ENCODE assay signal across 8 cellular contexts in genomic region chr2:177724398-177725287, GRCh38.
DNase-seq lines count a peak whose midpoint lies in the region; ATAC-seq and TF ChIP-seq lines count a peak whose summit lies in the region.

No MANE protein-coding gene starts in this region.

- no peaks in the 10 kb centered on the region for H3K9me3 Mint-ChIP-seq in activated T-helper 1 cell treated with anti-CD3 and anti-CD28 coated beads, Interleukin-12 subunit alpha, Interleukin-12 subunit beta, Interleukin-2, Interleukin-4 antibody, amounts not matched to agents 30 ng/mL and 10 ng/mL and 1 ng/mL, durations not matched to agents 14 hours and 24 hours and 36 hours

- H3K14ac ChIP-seq in trophoblast cell (ENCODE audit: low read length), result no peak overlapping the region

- H4K20me1 ChIP-seq in OCI-LY3 (ENCODE audit: insufficient read depth, low read length), result no peaks in the 10 kb centered on the region

- DNase-seq in NOMO-1 (lab: John Stamatoyannopoulos, UW; ENCODE audit: unreplicated experiment in 2 of 2) (peak; percentile 19 to 39), NOMO-1 treated with dmso at 0.1 percent for 144 hours (lab: John Stamatoyannopoulos, UW; ENCODE audit: unreplicated experiment) (no peak), HK-2 (ENCODE audit: unreplicated experiment) (peak; percentile 35), glomerular endothelial cell (ENCODE audit: extremely low read depth, low read depth, low spot score) (peak; percentile 66), trophoblast cell (peak; percentile 28 to 58)
- peak; percentile 16 for DNase-seq in activated T-helper 1 cell treated with anti-CD3 and anti-CD28 coated beads, Interleukin-12 subunit alpha, Interleukin-12 subunit beta, Interleukin-2, Interleukin-4 antibody, amounts not matched to agents 30 ng/mL and 10 ng/mL and 1 ng/mL, durations not matched to agents 14 hours and 24 hours and 36 hours (ENCODE audit: low spot score)

- no peak overlapping the region for H2BK12ac ChIP-seq in trophoblast cell (ENCODE audit: low read length)

- intact Hi-C loops in activated T-helper 1 cell treated with anti-CD3 and anti-CD28 coated beads, Interleukin-12 subunit alpha, Interleukin-12 subunit beta, Interleukin-2, Interleukin-4 antibody, amounts not matched to agents 30 ng/mL and 10 ng/mL and 1 ng/mL, durations not matched to agents 14 hours and 24 hours and 36 hours (cut with micrococcal nuclease), result loop anchor here (1.0 to 10.0 kb wide), 6 partner anchors 235 to 577 kb away; partner anchors contain the start of gene NFE2L2

- no peak overlapping the region for H3K23ac ChIP-seq in trophoblast cell (ENCODE audit: low read length)

- H3K4me1 ChIP-seq in OCI-LY3 (ENCODE audit: low read length) (peaks cover 3% of the 10 kb centered on the region; the same call in 1 of the 2 replicates), trophoblast cell (ENCODE audit: control insufficient read depth in 1 of 2, insufficient read depth in 2 of 2, low read length in 2 of 2) (no peaks in the 10 kb centered on the region)

- peak overlapping the region; percentile 5; the same call in 1 of the 2 replicates for H3K4me3 ChIP-seq in OCI-LY3 (ENCODE audit: low read length)
- H3K4me3 ChIP-seq in trophoblast cell (ENCODE audit: low read depth, low read length), result no peak overlapping the region

- no peak overlapping the region for H2BK5ac ChIP-seq in trophoblast cell (ENCODE audit: low read depth, low read length, poor library complexity)

- H3K27ac ChIP-seq in OCI-LY3 (ENCODE audit: low read length) (no peak overlapping the region), trophoblast cell (ENCODE audit: low read depth, low read length) (no peak overlapping the region)

- peaks cover 24% of the 10 kb centered on the region for H3K27me3 Mint-ChIP-seq in activated T-helper 1 cell treated with anti-CD3 and anti-CD28 coated beads, Interleukin-12 subunit alpha, Interleukin-12 subunit beta, Interleukin-2, Interleukin-4 antibody, amounts not matched to agents 30 ng/mL and 10 ng/mL and 1 ng/mL, durations not matched to agents 14 hours and 24 hours and 36 hours (ENCODE audit: insufficient read depth)

- no peak overlapping the region for H4K91ac ChIP-seq in trophoblast cell (ENCODE audit: low read depth, low read length)

- H3K4me3 Mint-ChIP-seq in activated T-helper 1 cell treated with anti-CD3 and anti-CD28 coated beads, Interleukin-12 subunit alpha, Interleukin-12 subunit beta, Interleukin-2, Interleukin-4 antibody, amounts not matched to agents 30 ng/mL and 10 ng/mL and 1 ng/mL, durations not matched to agents 14 hours and 24 hours and 36 hours, result no peak overlapping the region

- ATAC-seq in GM19463 (IDR thresholded peaks at IDR 0.05; ENCODE audit: unreplicated experiment), result no peak

- peak; percentile 98 for TF ChIP-seq CTCF in OCI-LY3 (IDR thresholded peaks at IDR 0.05; ENCODE audit: low read depth, low read length)

- H3K9ac ChIP-seq in OCI-LY3 (ENCODE audit: low read length) (no peak overlapping the region), trophoblast cell (ENCODE audit: low read length) (no peak overlapping the region)

- H3K9me3 ChIP-seq in OCI-LY3 (ENCODE audit: insufficient read depth, low read length) (no peaks in the 10 kb centered on the region), trophoblast cell (ENCODE audit: insufficient read depth, low read depth, low read length) (no peaks in the 10 kb centered on the region)

- no peaks in the 10 kb centered on the region for H3K79me2 ChIP-seq in OCI-LY3 (ENCODE audit: low read length)
- no peaks in the 10 kb centered on the region for H3K79me2 ChIP-seq in trophoblast cell (ENCODE audit: control insufficient read depth, insufficient read depth, low read length, poor library complexity)

- H3K36me3 Mint-ChIP-seq in activated T-helper 1 cell treated with anti-CD3 and anti-CD28 coated beads, Interleukin-12 subunit alpha, Interleukin-12 subunit beta, Interleukin-2, Interleukin-4 antibody, amounts not matched to agents 30 ng/mL and 10 ng/mL and 1 ng/mL, durations not matched to agents 14 hours and 24 hours and 36 hours (ENCODE audit: low read depth), result no peaks in the 10 kb centered on the region

- H2BK120ac ChIP-seq in trophoblast cell (ENCODE audit: insufficient read depth, low read length, poor library complexity), result no peak overlapping the region

- no peak overlapping the region for H3K27ac Mint-ChIP-seq in activated T-helper 1 cell treated with anti-CD3 and anti-CD28 coated beads, Interleukin-12 subunit alpha, Interleukin-12 subunit beta, Interleukin-2, Interleukin-4 antibody, amounts not matched to agents 30 ng/mL and 10 ng/mL and 1 ng/mL, durations not matched to agents 14 hours and 24 hours and 36 hours

- H4K12ac ChIP-seq in trophoblast cell (ENCODE audit: low read depth, low read length), result no peak overlapping the region

- H3K27me3 ChIP-seq in OCI-LY3 (ENCODE audit: low read depth, low read length), result peaks cover 19% of the 10 kb centered on the region
- H3K27me3 ChIP-seq in trophoblast cell (ENCODE audit: insufficient read depth, low read length), result no peaks in the 10 kb centered on the region

- H3K4me1 Mint-ChIP-seq in activated T-helper 1 cell treated with anti-CD3 and anti-CD28 coated beads, Interleukin-12 subunit alpha, Interleukin-12 subunit beta, Interleukin-2, Interleukin-4 antibody, amounts not matched to agents 30 ng/mL and 10 ng/mL and 1 ng/mL, durations not matched to agents 14 hours and 24 hours and 36 hours (ENCODE audit: low read depth), result no peaks in the 10 kb centered on the region

- no peak overlapping the region for H2AK5ac ChIP-seq in trophoblast cell (ENCODE audit: low read length)

- H3K4ac ChIP-seq in trophoblast cell (ENCODE audit: low read depth, low read length), result no peak overlapping the region

- no CpG with 5 or more reads among the region's 10 CpGs for WGBS in trophoblast cell (ENCODE audit: extremely low coverage, insufficient coverage, insufficient read length)

- H2AFZ ChIP-seq in OCI-LY3 (ENCODE audit: low read depth, low read length) (peak overlapping the region; percentile 8; the same call in 1 of the 2 replicates), trophoblast cell (ENCODE audit: insufficient read depth, low read length, poor library complexity) (no peak overlapping the region)

- no peak overlapping the region for H3K18ac ChIP-seq in trophoblast cell (ENCODE audit: low read length)

- H3K36me3 ChIP-seq in OCI-LY3 (replicated peaks; ENCODE audit: low read depth, low read length), result no peaks in the 10 kb centered on the region
- no peaks in the 10 kb centered on the region for H3K36me3 ChIP-seq in trophoblast cell (ENCODE audit: control insufficient read depth in 1 of 2, insufficient read depth in 2 of 2, low read length in 2 of 2)

- H3K79me1 ChIP-seq in trophoblast cell (ENCODE audit: low read length), result no peaks in the 10 kb centered on the region

- no peak overlapping the region for H4K8ac ChIP-seq in trophoblast cell (ENCODE audit: low read depth, low read length)

- H3K4me2 ChIP-seq in OCI-LY3 (ENCODE audit: low read length) (peak overlapping the region; percentile 37), trophoblast cell (ENCODE audit: low read length) (no peak overlapping the region)
